ENCODE assay signal across 13 cellular contexts in genomic region chr10:31261502-31262311, GRCh38. TPM values are rescaled to one million over a fixed set of nuclear protein-coding genes. Genes with fewer than 3 reads are reported as not detected.
DNase-seq lines count a peak whose midpoint lies in the region; ATAC-seq lines count a peak whose summit lies in the region.
"Had no signal": no experiment of that assay in that cellular context is flagged by ENCODE, and none has a peak within 500 bp of the region (broad histone marks: within the 10 kb centered on the region; RNA-seq: fewer than 3 reads in every experiment).

No MANE protein-coding gene starts in this region.

- no peaks in the 10 kb centered on the region for H3K9me3 Mint-ChIP-seq in activated naive CD4-positive, alpha-beta T cell treated with anti-CD3 and anti-CD28 coated beads, Interleukin-2, amount 50 U/mL, for 72 hours

- DNase-seq in AG08396 (ENCODE audit: low spot score) = peak; percentile 44
- peak; percentile 62 for DNase-seq in M059J (ENCODE audit: low read depth)
- peak; percentile 88 for DNase-seq in fibroblast of gingiva (ENCODE audit: low read depth)
- peak; percentile 58 for DNase-seq in non-pigmented ciliary epithelial cell (ENCODE audit: low read depth)
- DNase-seq in LoVo (ENCODE audit: low spot score) = no peak
- no peak for DNase-seq in NCI-H2196 treated with DMSO at 0.1 percent for 48 hours (lab: John Stamatoyannopoulos, UW; ENCODE audit: unreplicated experiment)
- DNase-seq in activated naive CD4-positive, alpha-beta T cell treated with anti-CD3 and anti-CD28 coated beads, Interleukin-2, amount 50 U/mL, for 72 hours (ENCODE audit: low spot score in 2 of 2) = no peak
- DNase-seq: activated T-cell treated with anti-CD3 and anti-CD28 coated beads, Interleukin-2, amount 50 U/mL, for 48 hours; naive thymus-derived CD4-positive, alpha-beta T cell; NCI-H146; thyroid gland had no signal

- no peaks in the 10 kb centered on the region for H3K36me3 Mint-ChIP-seq in activated naive CD4-positive, alpha-beta T cell treated with anti-CD3 and anti-CD28 coated beads, Interleukin-2, amount 50 U/mL, for 72 hours

- no peak overlapping the region for H3K27ac Mint-ChIP-seq in activated naive CD4-positive, alpha-beta T cell treated with anti-CD3 and anti-CD28 coated beads, Interleukin-2, amount 50 U/mL, for 72 hours
- H3K27ac Mint-ChIP-seq: naive thymus-derived CD4-positive, alpha-beta T cell had no signal

- no peak for ATAC-seq in HG03097 (IDR thresholded peaks at IDR 0.05; ENCODE audit: low FRiP score, unreplicated experiment)
- ATAC-seq in activated naive CD4-positive, alpha-beta T cell treated with anti-CD3 and anti-CD28 coated beads, Interleukin-2, amount 50 U/mL, for 72 hours = no peak
- ATAC-seq: naive thymus-derived CD4-positive, alpha-beta T cell; Panc1 had no signal

RNA-seq across cellular contexts. Expression of gene ZEB1, which starts 57.3 kb away (rescaled TPM):
- 14.4 and 17.6 TPM in 2 replicates for total RNA-seq in M059J (2014; rRNA removed; shearing (Covaris generic))
- total RNA-seq in activated naive CD4-positive, alpha-beta T cell treated with anti-CD3 and anti-CD28 coated beads, Interleukin-2, amount 50 U/mL, for 72 hours = 10 to 100 TPM; 44.4 to 56.8 TPM

Comparison
In these comparisons a context has a peak if more than half of its experiments do, and no peak if none do; other contexts are left out.
1. DNase-seq: peak in AG08396 (single experiment), M059J (single experiment), fibroblast of gingiva (single experiment) and non-pigmented ciliary epithelial cell (single experiment); none in LoVo (single experiment), NCI-H2196 treated with DMSO at 0.1 percent for 48 hours (single experiment) and activated naive CD4-positive, alpha-beta T cell treated with anti-CD3 and anti-CD28 coated beads, Interleukin-2, amount 50 U/mL, for 72 hours (0 of 2).